Comparison of ENCODE assay signal across 14 cellular contexts in the genomic region with DNA sequence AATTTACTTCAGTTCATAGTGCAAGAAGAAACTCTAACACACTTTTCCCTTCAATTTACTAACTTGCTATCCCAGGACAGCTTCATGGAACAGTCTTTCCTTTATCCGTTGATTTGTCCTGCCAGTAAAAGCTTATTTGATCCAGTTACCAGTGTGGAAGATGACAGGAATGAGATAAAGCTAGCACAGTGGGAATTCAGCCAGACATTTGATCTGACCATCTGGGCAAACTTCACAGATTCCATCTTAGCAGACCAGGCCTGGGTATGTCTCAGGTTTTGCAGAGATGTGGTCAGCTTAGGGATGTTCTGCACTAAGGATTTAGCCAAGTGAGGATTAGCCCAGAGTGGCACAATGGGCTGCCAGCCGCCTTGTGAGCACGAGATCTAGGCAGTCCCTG. TPM values are rescaled to one million over a fixed set of nuclear protein-coding genes. Genes with fewer than 3 reads are reported as not detected.
"Had no signal": no experiment of that assay in that cellular context is flagged by ENCODE, and none has a peak within 500 bp of the region (broad histone marks: within the 10 kb centered on the region; RNA-seq: fewer than 3 reads in every experiment).

No MANE protein-coding gene starts in this region.

- H3K27ac ChIP-seq: colonic mucosa, esophagus squamous epithelium, hepatocyte had no signal

- ATAC-seq: left lobe of liver; naive thymus-derived CD8-positive, alpha-beta T cell; right cardiac atrium had no signal

- H2AFZ ChIP-seq: hepatocyte had no signal

- H3K4me1 ChIP-seq: colonic mucosa, esophagus squamous epithelium had no signal

- H3K79me2 ChIP-seq: hepatocyte had no signal

- H3K27me3 ChIP-seq: colonic mucosa, esophagus squamous epithelium, hepatocyte had no signal

- H3K36me3 Mint-ChIP-seq: naive thymus-derived CD8-positive, alpha-beta T cell had no signal

- H3K36me3 ChIP-seq: colonic mucosa had no signal

- H3K4me2 ChIP-seq: hepatocyte, smooth muscle cell had no signal

- H3K9me3 Mint-ChIP-seq: naive thymus-derived CD8-positive, alpha-beta T cell had no signal

- DNase-seq: colonic mucosa; dermis blood vessel endothelial cell; esophagus squamous epithelium; foreskin fibroblast; head of caudate nucleus; mammary epithelial cell; naive thymus-derived CD8-positive, alpha-beta T cell; right cardiac atrium; stimulated activated CD4-positive, alpha-beta T cell treated with anti-CD3 and anti-CD28 coated beads, Interleukin-2, amount 100 ng/mL, for 48 hours; stimulated activated naive CD4-positive, alpha-beta T cell treated with Interleukin-2 at 50 U/mL for 16 hours; trophoblast cell had no signal

- H3K9me3 ChIP-seq: colonic mucosa, esophagus squamous epithelium had no signal

- H3K4me3 ChIP-seq: colonic mucosa, esophagus squamous epithelium, hepatocyte, smooth muscle cell had no signal

- H3K4me3 Mint-ChIP-seq: naive thymus-derived CD8-positive, alpha-beta T cell had no signal

- H3K27ac Mint-ChIP-seq: naive thymus-derived CD8-positive, alpha-beta T cell had no signal

RNA-seq across cellular contexts. Expression of gene CEMIP, which starts 19.7 kb away (rescaled TPM):
- total RNA-seq: naive thymus-derived CD8-positive, alpha-beta T cell had no signal
